ENCODE assay signal across 21 cellular contexts in the genomic region with DNA sequence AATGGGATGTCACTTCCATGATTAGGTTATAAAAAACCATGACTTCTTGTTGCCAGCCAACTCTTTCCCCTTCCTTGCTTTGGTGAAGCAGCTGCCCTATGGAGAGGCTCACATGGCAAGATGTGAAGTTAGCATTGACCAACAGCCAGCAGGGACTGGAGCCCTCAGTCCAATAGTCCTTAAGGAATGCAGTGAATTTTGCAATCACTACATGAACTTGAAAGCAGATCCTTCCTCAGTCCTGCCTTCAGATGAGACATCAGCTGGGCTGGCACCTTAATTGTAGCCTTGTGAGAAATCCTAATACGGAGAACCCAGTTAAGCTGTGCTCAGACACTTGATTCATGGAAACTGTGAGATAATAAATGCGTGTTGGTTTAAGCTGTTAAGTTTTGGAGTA.
DNase-seq lines count a peak whose midpoint lies in the region; FAIRE-seq and TF ChIP-seq lines count a peak whose summit lies in the region.
"Had no signal": no experiment of that assay in that cellular context is flagged by ENCODE, and none has a peak within 500 bp of the region (broad histone marks: within the 10 kb centered on the region; RNA-seq: fewer than 3 reads in every experiment).

No MANE protein-coding gene starts in this region.

- TF ChIP-seq CTCF in bronchial epithelial cell (IDR thresholded peaks at IDR 0.05; ENCODE audit: insufficient read depth, low read length, severe bottlenecking): no peak
- no peak for TF ChIP-seq CTCF in fibroblast of the aortic adventitia (IDR thresholded peaks at IDR 0.05; ENCODE audit: insufficient read depth, low read length)
- TF ChIP-seq CTCF in prostate gland (IDR thresholded peaks at IDR 0.05): no peak
- no peak for TF ChIP-seq CTCF in progenitor cell of endocrine pancreas (IDR thresholded peaks at IDR 0.05; ENCODE audit: unreplicated experiment)
- no peak for TF ChIP-seq CTCF in stomach (IDR thresholded peaks at IDR 0.05)

- no peaks in the 10 kb centered on the region for H3K27me3 ChIP-seq in bronchial epithelial cell (ENCODE audit: control insufficient read depth, insufficient read depth, low read length)
- H3K27me3 ChIP-seq in prostate gland (replicated peaks; ENCODE audit: insufficient read depth): no peaks in the 10 kb centered on the region
- no peaks in the 10 kb centered on the region for H3K27me3 ChIP-seq in stomach
- H3K27me3 ChIP-seq: BE2C had no signal

- H3K27me3 Mint-ChIP-seq in progenitor cell of endocrine pancreas: no peaks in the 10 kb centered on the region
- H3K27me3 Mint-ChIP-seq: IgD-negative memory B cell had no signal

- H3K36me3 Mint-ChIP-seq in progenitor cell of endocrine pancreas (ENCODE audit: insufficient read depth): peaks cover 5% of the 10 kb centered on the region

- H3K9me3 ChIP-seq in prostate gland (no peaks in the 10 kb centered on the region), stomach (peaks cover 0 to 3% (median 0%) of the 10 kb centered on the region in 4 donors)
- H3K9me3 ChIP-seq: BE2C had no signal

- H3K27ac ChIP-seq in prostate gland (peak overlapping the region; percentile 17 to 73), stomach (peak overlapping the region in 1 of 5 donors; percentile 82)

- H3K36me3 ChIP-seq in bronchial epithelial cell (ENCODE audit: control insufficient read depth, insufficient read depth, low read length): no peaks in the 10 kb centered on the region
- H3K36me3 ChIP-seq in prostate gland: no peaks in the 10 kb centered on the region
- H3K36me3 ChIP-seq in stomach: no peaks in the 10 kb centered on the region
- H3K36me3 ChIP-seq: BE2C had no signal

- no peak overlapping the region for H3K27ac Mint-ChIP-seq in progenitor cell of endocrine pancreas
- H3K27ac Mint-ChIP-seq: GM23338, IgD-negative memory B cell had no signal

- FAIRE-seq in bronchial epithelial cell (lab: Jason Lieb, UNC) (peak; percentile 70), RCC 7860 (lab: Jason Lieb, UNC) (no peak)
- FAIRE-seq: A204.1, GM12891 had no signal

- H3K9me3 Mint-ChIP-seq in progenitor cell of endocrine pancreas (ENCODE audit: low read depth): no peaks in the 10 kb centered on the region
- H3K9me3 Mint-ChIP-seq: GM23338 had no signal

- peaks cover 19% of the 10 kb centered on the region for H3K4me1 Mint-ChIP-seq in progenitor cell of endocrine pancreas (ENCODE audit: low read depth)

- no peak for TF ChIP-seq EP300 in stomach (IDR thresholded peaks at IDR 0.05)

- intact Hi-C loops in prostate gland (cut with DNase I): no loop called here
- intact Hi-C loops in stomach (cut with DNase I; ENCODE audit: low total_unique reads): no loop called here

- peak; percentile 41 for DNase-seq in EL
- no peak for DNase-seq in bronchial epithelial cell (ENCODE audit: low read depth)
- peak; percentile 39 for DNase-seq in fibroblast of the aortic adventitia (ENCODE audit: low read depth)
- DNase-seq in prostate gland (ENCODE audit: low spot score): no peak
- no peak for DNase-seq in RCC 7860 (ENCODE audit: low spot score)
- DNase-seq in stimulated activated CD4-positive, alpha-beta T cell treated with anti-CD3 and anti-CD28 coated beads, Interleukin-15, amount 100 ng/mL, for 24 hours: no peak
- DNase-seq in progenitor cell of endocrine pancreas (ENCODE audit: low spot score, unreplicated experiment): no peak
- DNase-seq in stomach: no peak
- DNase-seq: BE2C, DMS79, MV-4-11, NCI-H1694, NCI-H2081, NCI-H2171, NCI-H345, NCI-H524 treated with DMSO at 0.1 percent for 48 hours, NCI-H82 had no signal

- H3K4me3 ChIP-seq in bronchial epithelial cell (ENCODE audit: low read depth, low read length) (no peak overlapping the region), fibroblast of the aortic adventitia (ENCODE audit: low read depth, low read length) (no peak overlapping the region), prostate gland (no peak overlapping the region), stomach (no peak overlapping the region)
- H3K4me3 ChIP-seq: GM23338 had no signal

- 100% methylated on average over 2 of the region's 2 CpGs for WGBS in prostate gland
- 79 to 99% (median 96%) methylated on average over 2 of the region's 2 CpGs for WGBS in stomach, 5 donors

- H3K4me3 Mint-ChIP-seq in progenitor cell of endocrine pancreas (ENCODE audit: low read depth): no peak overlapping the region
- H3K4me3 Mint-ChIP-seq: GM23338, IgD-negative memory B cell had no signal

- H3K4me1 ChIP-seq in prostate gland (replicated peaks) (peaks cover 8% of the 10 kb centered on the region), stomach (peaks cover 22 to 74% (median 56%) of the 10 kb centered on the region in 4 donors)
- H3K4me1 ChIP-seq: BE2C had no signal

- TF ChIP-seq POLR2A in prostate gland (IDR thresholded peaks at IDR 0.05) (no peak), stomach (IDR thresholded peaks at IDR 0.05) (no peak)

Comparison
In these comparisons a context has a peak if more than half of its experiments do, and no peak if none do; other contexts are left out.
1. DNase-seq: peak in EL (single experiment) and fibroblast of the aortic adventitia (single experiment); none in bronchial epithelial cell (single experiment), prostate gland (single experiment), RCC 7860 (single experiment), stimulated activated CD4-positive, alpha-beta T cell treated with anti-CD3 and anti-CD28 coated beads, Interleukin-15, amount 100 ng/mL, for 24 hours (single experiment), progenitor cell of endocrine pancreas (single experiment) and stomach (single experiment).